24 cellular contexts compared by ENCODE assay signal in the genomic region with DNA sequence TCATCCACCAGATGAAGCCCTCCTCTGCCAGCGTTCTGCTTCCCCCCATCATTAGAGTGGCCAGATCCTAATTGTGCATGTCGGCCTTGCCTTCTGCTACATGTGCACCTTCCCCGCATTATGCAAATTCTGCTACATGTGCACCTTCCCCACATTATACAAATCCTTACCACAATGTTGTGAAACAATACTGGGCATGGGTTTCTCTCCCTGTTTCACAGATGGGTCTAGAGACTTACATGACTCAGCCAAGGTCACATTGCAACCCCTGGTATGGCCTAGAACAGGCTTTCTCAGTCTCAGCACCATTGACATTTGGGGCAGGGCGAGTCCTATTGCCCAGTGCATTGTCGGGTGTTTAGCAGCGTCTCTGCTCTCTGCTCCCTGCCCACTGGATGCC. TPM values are rescaled to one million over a fixed set of nuclear protein-coding genes. Genes with fewer than 3 reads are reported as not detected.
DNase-seq lines count a peak whose midpoint lies in the region; ATAC-seq, FAIRE-seq and TF ChIP-seq lines count a peak whose summit lies in the region.
"Had no signal": no experiment of that assay in that cellular context is flagged by ENCODE, and none has a peak within 500 bp of the region (broad histone marks: within the 10 kb centered on the region; RNA-seq: fewer than 3 reads in every experiment).

No MANE protein-coding gene starts in this region.

- DNase-seq in HL-60 (ENCODE audit: low read depth in 1 of 2, low spot score in 1 of 2) (peak; percentile 91 to 96), NOMO-1 treated with DMSO at 0.1 percent for 48 hours (lab: John Stamatoyannopoulos, UW; ENCODE audit: unreplicated experiment) (peak; percentile 62), cardiac fibroblast (ENCODE audit: low read depth in 2 of 2) (peak; percentile 36 to 39), pancreas (peak in 2 of 6 donors; percentile 67 to 78), NCI-H2171 treated with DMSO at 0.1 percent for 48 hours (lab: John Stamatoyannopoulos, UW) (no peak), RKO (ENCODE audit: low spot score) (no peak), omental fat pad (ENCODE audit: low spot score) (no peak)
- DNase-seq: activated CD4-positive, alpha-beta memory T cell treated with anti-CD3 and anti-CD28 coated beads, Interleukin-2, amount 10 ng/mL, durations not matched to agents 7 days and 5 days; activated naive CD8-positive, alpha-beta T cell treated with anti-CD3 and anti-CD28 coated beads for 36 hours; activated T-cell treated with anti-CD3 and anti-CD28 coated beads, Interleukin-2, amount 50 U/mL, for 72 hours; central memory CD4-positive, alpha-beta T cell; DMS153; effector CD8-positive, alpha-beta T cell; NCI-H1417; NCI-H2227 treated with DMSO at 0.1 percent for 48 hours; OCI-M1; psoas muscle; stimulated activated naive CD4-positive, alpha-beta T cell; transverse colon had no signal

- no peak overlapping the region for H3K4me3 ChIP-seq in HL-60 (replicated peaks; ENCODE audit: insufficient read depth, low read length)
- no peak overlapping the region for H3K4me3 ChIP-seq in cardiac fibroblast (replicated peaks in 1 of 2; ENCODE audit: low read depth in 2 of 2, low read length in 2 of 2)
- H3K4me3 ChIP-seq in pancreas, result no peak overlapping the region
- H3K4me3 ChIP-seq: psoas muscle, transverse colon had no signal

- intact Hi-C loops in pancreas (cut with DNase I), result no loop called here

- ATAC-seq in pancreas (peak; percentile 10 to 39 (median 28)), HG02938 (IDR thresholded peaks at IDR 0.05; ENCODE audit: unreplicated experiment) (no peak), omental fat pad (ENCODE audit: low FRiP score) (no peak)
- ATAC-seq: activated T-cell treated with anti-CD3 and anti-CD28 coated beads, Interleukin-2, amount 50 U/mL, for 72 hours; psoas muscle; SK-N-SH treated with all-trans-retinoic acid at 6 μM for 48 hours had no signal

- H3K4me1 ChIP-seq in pancreas, result peaks cover 8 to 37% (median 18%) of the 10 kb centered on the region in 3 donors
- H3K4me1 ChIP-seq: psoas muscle, transverse colon had no signal

- H3K36me3 ChIP-seq in pancreas, result no peaks in the 10 kb centered on the region
- H3K36me3 ChIP-seq: transverse colon had no signal

- WGBS in pancreas, 2 donors, result 39 to 53% methylated on average over 5 to 6 of the region's 6 CpGs

- no peaks in the 10 kb centered on the region for H3K27me3 ChIP-seq in HL-60 (ENCODE audit: insufficient read depth, poor library complexity, severe bottlenecking)
- H3K27me3 ChIP-seq in pancreas, result no peaks in the 10 kb centered on the region
- H3K27me3 ChIP-seq: transverse colon had no signal

- H3K9me3 ChIP-seq in pancreas, result no peaks in the 10 kb centered on the region
- H3K9me3 ChIP-seq: psoas muscle, transverse colon had no signal

- TF ChIP-seq CTCF in HL-60 (IDR thresholded peaks at IDR 0.05; ENCODE audit: insufficient read depth, low read length), result no peak
- no peak for TF ChIP-seq CTCF in cardiac fibroblast (IDR thresholded peaks at IDR 0.05; ENCODE audit: low read depth, low read length)
- TF ChIP-seq CTCF in pancreas (IDR thresholded peaks at IDR 0.05), result no peak
- TF ChIP-seq CTCF in omental fat pad (IDR thresholded peaks at IDR 0.05), result no peak

- no peak for FAIRE-seq in pancreas (lab: Jason Lieb, UNC)
- FAIRE-seq: frontal cortex had no signal

- H3K27ac ChIP-seq in HL-60 (replicated peaks), result no peak overlapping the region
- peak overlapping the region; percentile 52 to 81 (median 61) for H3K27ac ChIP-seq in pancreas
- H3K27ac ChIP-seq: C4-2B, psoas muscle, transverse colon had no signal

RNA-seq across cellular contexts. Expression of gene CELA2A, which starts 1.0 kb away (rescaled TPM):
- over 10,000 TPM in 2 of 6 donors, 1,000 to 10,000 TPM in 3, 100 to 1,000 TPM in 1; 360 to 20,184 (median 5,030) TPM for total RNA-seq in pancreas
- polyA plus RNA-seq in pancreas, result 1,000 to 10,000 TPM; 2,295 to 3,502 TPM
- total RNA-seq in omental fat pad, result not detected
- total RNA-seq: activated CD4-positive, alpha-beta memory T cell treated with anti-CD3 and anti-CD28 coated beads, Interleukin-2, amount 10 ng/mL, durations not matched to agents 7 days and 5 days; activated naive CD8-positive, alpha-beta T cell treated with anti-CD3 and anti-CD28 coated beads for 36 hours; activated T-cell treated with anti-CD3 and anti-CD28 coated beads, Interleukin-2, amount 50 U/mL, for 72 hours; frontal cortex; lower leg skin; transverse colon had no signal

RNA-seq across cellular contexts. Expression of gene CTRC, which starts 17.3 kb away (rescaled TPM):
- total RNA-seq in pancreas (over 10,000 TPM in 1 of 6 donors, 1,000 to 10,000 TPM in 5; 7,866 to 13,867 (median 8,408) TPM), omental fat pad (under 1 TPM in 2 of 4 donors, not detected in 2; 0.36 to 0.74 TPM)
- polyA plus RNA-seq in pancreas, result 1,000 to 10,000 TPM; 3,972 to 5,613 TPM
- total RNA-seq: frontal cortex, lower leg skin had no signal

RNA-seq across cellular contexts. Expression of gene CELA2B, which starts 20.4 kb away (rescaled TPM):
- 1,000 to 10,000 TPM in 2 of 6 donors, 100 to 1,000 TPM in 4; 310 to 2,290 (median 800) TPM for total RNA-seq in pancreas
- polyA plus RNA-seq in pancreas, result 100 to 1,000 TPM; 186 to 203 TPM
- total RNA-seq in omental fat pad, result not detected
- total RNA-seq: activated CD4-positive, alpha-beta memory T cell treated with anti-CD3 and anti-CD28 coated beads, Interleukin-2, amount 10 ng/mL, durations not matched to agents 7 days and 5 days; activated naive CD8-positive, alpha-beta T cell treated with anti-CD3 and anti-CD28 coated beads for 36 hours; activated T-cell treated with anti-CD3 and anti-CD28 coated beads, Interleukin-2, amount 50 U/mL, for 72 hours; frontal cortex; transverse colon had no signal
- polyA plus RNA-seq: psoas muscle had no signal

RNA-seq across cellular contexts. Expression of gene EFHD2, which starts 45.8 kb away (rescaled TPM):
- total RNA-seq in pancreas (10 to 100 TPM; 35.9 to 43.6 (median 38.8) TPM), omental fat pad (100 to 1,000 TPM in 1 of 4 donors, 10 to 100 TPM in 3; 35.6 to 120 (median 54.4) TPM)
- polyA plus RNA-seq in pancreas, result 10 to 100 TPM; 30.5 to 47.4 TPM

Comparison
In these comparisons a context has a peak if more than half of its experiments do, and no peak if none do; other contexts are left out.
1. DNase-seq: peak in HL-60 (2 of 2), NOMO-1 treated with DMSO at 0.1 percent for 48 hours (single experiment) and cardiac fibroblast (2 of 2); none in NCI-H2171 treated with DMSO at 0.1 percent for 48 hours (single experiment), RKO (single experiment) and omental fat pad (single experiment).
2. ATAC-seq: peak in pancreas (4 of 4); none in HG02938 (single experiment) and omental fat pad (single experiment).
3. RNA of gene CELA2A, which starts 1.0 kb away (total RNA-seq): 360 to 20,184 TPM in pancreas; not detected in omental fat pad; every median in the first group is over 100 times any median in the second.
4. RNA of gene CTRC, which starts 17.3 kb away (total RNA-seq): 7,866 to 13,867 TPM in pancreas; 0.36 to 0.74 TPM in omental fat pad; every median in the first group is over 1,000 times any median in the second.
5. RNA of gene CELA2B, which starts 20.4 kb away (total RNA-seq): 310 to 2,290 TPM in pancreas; not detected in omental fat pad; every median in the first group is over 100 times any median in the second.